In genomic region chr10:79938728-79939380, GRCh38 we compare ENCODE assay signal across 9 cellular contexts. TPM values are rescaled to one million over a fixed set of nuclear protein-coding genes. Genes with fewer than 3 reads are reported as not detected.
DNase-seq lines count a peak whose midpoint lies in the region; ATAC-seq and TF ChIP-seq lines count a peak whose summit lies in the region.
"Had no signal": no experiment of that assay in that cellular context is flagged by ENCODE, and none has a peak within 500 bp of the region (broad histone marks: within the 10 kb centered on the region; RNA-seq: fewer than 3 reads in every experiment).

No MANE protein-coding gene starts in this region.

- intact Hi-C loops in head of caudate nucleus (cut with DNase I) = no loop called here

- ATAC-seq in GM19463 (IDR thresholded peaks at IDR 0.05; ENCODE audit: unreplicated experiment) (peak; percentile 52), HG02571 (IDR thresholded peaks at IDR 0.05; ENCODE audit: unreplicated experiment) (no peak)

- in situ Hi-C loops in KBM-7 (cut with MboI; ENCODE audit: low pct_unique_long_range_greater_than_20kb, low sequenced_read_pairs) = no loop called here

- no peaks in the 10 kb centered on the region for H3K4me1 Mint-ChIP-seq in glutamatergic neuron (ENCODE audit: low read depth, unreplicated experiment)

- no peak for TF ChIP-seq CTCF in glutamatergic neuron (IDR thresholded peaks at IDR 0.05; ENCODE audit: partially characterized antibody, unreplicated experiment)

- DNase-seq in AML-193 (lab: John Stamatoyannopoulos, UW) (peak; percentile 83 to 84), KBM-7 (peak; percentile 92), head of caudate nucleus (peak in 31 of 42 donors; percentile 12 to 69 (median 41)), glutamatergic neuron (no peak), H4 (ENCODE audit: low spot score) (no peak), middle frontal gyrus (ENCODE audit: extremely low spot score, low spot score) (no peak)

- no peak overlapping the region for H3K27ac Mint-ChIP-seq in glutamatergic neuron (ENCODE audit: unreplicated experiment)

- H3K36me3 Mint-ChIP-seq in glutamatergic neuron (ENCODE audit: unreplicated experiment) = no peaks in the 10 kb centered on the region

- peaks cover 2% of the 10 kb centered on the region for H3K9me3 Mint-ChIP-seq in glutamatergic neuron (ENCODE audit: unreplicated experiment)

- no peaks in the 10 kb centered on the region for H3K27me3 Mint-ChIP-seq in glutamatergic neuron (ENCODE audit: unreplicated experiment)

- H3K4me3 Mint-ChIP-seq in glutamatergic neuron (ENCODE audit: unreplicated experiment) = no peak overlapping the region

RNA-seq across cellular contexts. Expression of gene SFTPD, which starts 10.1 kb away (rescaled TPM):
- 0.51 TPM for total RNA-seq in glutamatergic neuron (ENCODE audit: unreplicated experiment)
- not detected in 2 replicates for total RNA-seq in H4 (2014; rRNA removed; shearing (Covaris generic))
- total RNA-seq: Daoy had no signal

Comparison
In these comparisons a context has a peak if more than half of its experiments do, and no peak if none do; other contexts are left out.
1. DNase-seq: peak in AML-193 (2 of 2), KBM-7 (single experiment) and head of caudate nucleus (31 of 42); none in glutamatergic neuron (single experiment), H4 (single experiment) and middle frontal gyrus (single experiment).